In the genomic region with DNA sequence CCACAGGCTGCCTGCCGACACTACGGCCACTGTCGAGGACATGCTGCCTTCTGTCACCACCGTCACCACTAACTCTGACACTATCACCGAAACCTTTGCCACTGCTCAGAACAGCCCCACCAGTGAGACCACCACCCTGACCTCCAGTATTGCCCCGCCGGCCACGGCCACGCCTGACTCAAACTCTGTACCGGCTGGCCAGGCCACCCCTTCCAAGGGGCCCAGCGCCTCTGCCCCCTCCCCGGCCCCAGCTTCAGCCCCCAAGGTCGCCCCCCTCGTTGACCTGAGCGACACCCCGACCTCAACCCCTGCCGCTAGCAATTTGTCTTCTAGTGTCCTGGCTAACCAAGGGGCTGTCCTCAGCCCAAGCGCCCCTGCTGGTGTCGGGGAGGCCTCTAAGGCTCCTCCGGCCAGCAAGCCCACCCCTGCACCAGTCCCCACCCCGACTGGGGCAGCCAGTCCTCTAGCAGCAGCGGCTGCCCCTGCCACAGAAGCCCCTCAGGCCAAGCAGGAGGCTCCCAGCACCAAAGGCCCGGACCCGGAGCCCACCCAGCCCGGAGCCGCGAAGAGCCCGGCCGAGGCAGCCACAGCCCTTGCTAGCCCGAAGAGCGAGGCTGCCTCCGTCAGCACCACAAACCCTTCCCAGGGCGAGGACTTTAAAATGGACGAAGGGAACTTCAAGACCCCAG, we compare ENCODE assay signal across 23 cellular contexts.
"Had no signal": no experiment of that assay in that cellular context is flagged by ENCODE, and none has a peak within 500 bp of the region (broad histone marks: within the 10 kb centered on the region; RNA-seq: fewer than 3 reads in every experiment).

No MANE protein-coding gene starts in this region.

- H3K27me3 ChIP-seq: MG63 had no signal

- H3K4me3 ChIP-seq: MG63 had no signal

- H3K36me3 ChIP-seq: MG63 had no signal

- H3K9me3 Mint-ChIP-seq: activated CD4-positive, alpha-beta memory T cell treated with anti-CD3 and anti-CD28 coated beads for 36 hours; activated CD4-positive, alpha-beta T cell treated with anti-CD3 and anti-CD28 coated beads, Interleukin-2, amount 10 ng/mL, durations not matched to agents 7 days and 5 days; activated naive CD4-positive, alpha-beta T cell treated with anti-CD3 and anti-CD28 coated beads for 36 hours; activated T-helper 17 cell treated with anti-CD3 and anti-CD28 coated beads, Interleukin-2, amount 50 U/mL, for 72 hours; T-cell had no signal

- H3K27ac Mint-ChIP-seq: activated CD4-positive, alpha-beta memory T cell treated with anti-CD3 and anti-CD28 coated beads for 36 hours; activated CD4-positive, alpha-beta T cell treated with anti-CD3 and anti-CD28 coated beads, Interleukin-2, amount 10 ng/mL, durations not matched to agents 7 days and 5 days; activated naive CD4-positive, alpha-beta T cell treated with anti-CD3 and anti-CD28 coated beads for 36 hours; activated naive CD8-positive, alpha-beta T cell; activated T-helper 17 cell treated with anti-CD3 and anti-CD28 coated beads, Interleukin-2, amount 50 U/mL, for 72 hours; T-cell had no signal

- ATAC-seq: activated T-helper 17 cell treated with anti-CD3 and anti-CD28 coated beads, Interleukin-2, amount 50 U/mL, for 72 hours; PC-3; T-cell had no signal

- H3K27me3 Mint-ChIP-seq: activated CD4-positive, alpha-beta memory T cell treated with anti-CD3 and anti-CD28 coated beads for 36 hours; activated CD4-positive, alpha-beta T cell treated with anti-CD3 and anti-CD28 coated beads, Interleukin-2, amount 10 ng/mL, durations not matched to agents 7 days and 5 days; activated naive CD8-positive, alpha-beta T cell had no signal

- H3K4me3 Mint-ChIP-seq: activated CD4-positive, alpha-beta memory T cell treated with anti-CD3 and anti-CD28 coated beads for 36 hours; activated CD4-positive, alpha-beta T cell treated with anti-CD3 and anti-CD28 coated beads, Interleukin-2, amount 10 ng/mL, durations not matched to agents 7 days and 5 days; activated naive CD4-positive, alpha-beta T cell treated with anti-CD3 and anti-CD28 coated beads for 36 hours; activated naive CD8-positive, alpha-beta T cell; activated T-helper 17 cell treated with anti-CD3 and anti-CD28 coated beads, Interleukin-2, amount 50 U/mL, for 72 hours; T-cell had no signal

- H3K36me3 Mint-ChIP-seq: activated CD4-positive, alpha-beta memory T cell treated with anti-CD3 and anti-CD28 coated beads for 36 hours; activated naive CD8-positive, alpha-beta T cell; T-cell had no signal

- H3K9me3 ChIP-seq: MG63 had no signal

- H3K4me1 Mint-ChIP-seq: activated CD4-positive, alpha-beta T cell treated with anti-CD3 and anti-CD28 coated beads, Interleukin-2, amount 10 ng/mL, durations not matched to agents 7 days and 5 days; activated T-helper 17 cell treated with anti-CD3 and anti-CD28 coated beads, Interleukin-2, amount 50 U/mL, for 72 hours; T-cell had no signal

- DNase-seq: activated CD4-positive, alpha-beta memory T cell treated with anti-CD3 and anti-CD28 coated beads for 36 hours; activated CD4-positive, alpha-beta T cell treated with anti-CD3 and anti-CD28 coated beads, Interleukin-2, amount 10 ng/mL, durations not matched to agents 7 days and 5 days; activated CD4-positive, CD25-positive, alpha-beta regulatory T cell; activated CD8-positive, alpha-beta memory T cell treated with anti-CD3 and anti-CD28 coated beads for 24 hours; activated gamma-delta T cell; activated naive CD4-positive, alpha-beta T cell treated with anti-CD3 and anti-CD28 coated beads for 36 hours; activated T-cell treated with anti-CD3 and anti-CD28 coated beads for 4 hours; activated T-cell treated with anti-CD3 and anti-CD28 coated beads, Interleukin-2, amount 50 U/mL, for 48 hours; amygdala; MG63; MV-4-11; NCI-H1092 treated with DMSO at 0.1 percent for 48 hours; NCI-H1417 treated with DMSO at 0.1 percent for 48 hours; NCI-H1694 treated with DMSO at 0.1 percent for 48 hours; NCI-H2081; NCI-H510A treated with DMSO at 0.1 percent for 48 hours; PC-3; SHP77; T-cell; T-helper 2 cell; T1000 had no signal
